ENCODE assay signal across 9 cellular contexts in genomic region chr12:132444957-132445883, GRCh38. TPM values are rescaled to one million over a fixed set of nuclear protein-coding genes. Genes with fewer than 3 reads are reported as not detected.
DNase-seq lines count a peak whose midpoint lies in the region; ATAC-seq and TF ChIP-seq lines count a peak whose summit lies in the region.
"Had no signal": no experiment of that assay in that cellular context is flagged by ENCODE, and none has a peak within 500 bp of the region (broad histone marks: within the 10 kb centered on the region; RNA-seq: fewer than 3 reads in every experiment).

No MANE protein-coding gene starts in this region.

- peak overlapping the region; percentile 78 for H3K4me3 ChIP-seq in OCI-LY7 (ENCODE audit: low read depth, low read length, poor library complexity, severe bottlenecking)
- H3K4me3 ChIP-seq in iPS-18c (ENCODE audit: insufficient read depth, low read depth, low read length), result peak overlapping the region; percentile 53
- H3K4me3 ChIP-seq in Karpas-422 (ENCODE audit: low read length), result no peak overlapping the region

- BruUV-seq in OCI-LY7 (replicated peaks; lab: Mats Ljungman, UMichigan), result no TSS peak

- POLR2A ChIA-PET in OCI-LY7 (lab: Charles Lee), result interaction anchor here (0.7 to 1.4 kb wide), 2 partner anchors 15 to 114 kb away, joined by 3 to 6 read pairs; no protein-coding TSS in a partner anchor

- H3K4me1 ChIP-seq in OCI-LY7 (ENCODE audit: insufficient read depth, low read length, poor library complexity, severe bottlenecking) (peaks cover 18% of the 10 kb centered on the region), Karpas-422 (ENCODE audit: low read length) (no peaks in the 10 kb centered on the region)

- no peaks in the 10 kb centered on the region for H3K9me3 ChIP-seq in OCI-LY7 (ENCODE audit: low read length)
- H3K9me3 ChIP-seq in iPS-18c (ENCODE audit: control insufficient read depth, insufficient read depth, low read length), result peaks cover 6% of the 10 kb centered on the region
- H3K9me3 ChIP-seq in Karpas-422 (ENCODE audit: low read length), result no peaks in the 10 kb centered on the region

- CTCF ChIA-PET in OCI-LY7 (lab: Charles Lee; ENCODE audit: unreplicated experiment), result interaction anchor here (0.6 kb wide), 1 partner anchor 579 kb away, joined by 3 read pairs; no protein-coding TSS in a partner anchor

- H2AFZ ChIP-seq in OCI-LY7 (ENCODE audit: low read length) (peak overlapping the region; percentile 96; the same call in 1 of the 2 replicates), Karpas-422 (ENCODE audit: low read length) (no peak overlapping the region)

- H3K27me3 ChIP-seq in Karpas-422 (ENCODE audit: low read length), result no peaks in the 10 kb centered on the region

- H3K27ac ChIP-seq in OCI-LY7 (ENCODE audit: low read depth, low read length, poor library complexity, severe bottlenecking), result peak overlapping the region; percentile 84
- no peak overlapping the region for H3K27ac ChIP-seq in Karpas-422 (ENCODE audit: low read length)
- H3K27ac ChIP-seq: KMS-11 had no signal

- H3K9ac ChIP-seq in Karpas-422 (ENCODE audit: low read length), result no peak overlapping the region
- H3K9ac ChIP-seq: KMS-11 had no signal

- TF ChIP-seq CTCF in OCI-LY7 (conservative IDR thresholded peaks at IDR 0.05; ENCODE audit: low read length), result no peak

- H3K36me3 ChIP-seq in OCI-LY7 (ENCODE audit: insufficient read depth, low read length) (no peaks in the 10 kb centered on the region), Karpas-422 (ENCODE audit: insufficient read depth, low read length) (no peaks in the 10 kb centered on the region)

- peak overlapping the region; percentile 79 for H3K4me2 ChIP-seq in OCI-LY7 (ENCODE audit: low read length)
- H3K4me2 ChIP-seq in Karpas-422 (ENCODE audit: low read depth, low read length, poor library complexity, severe bottlenecking), result no peak overlapping the region
- H3K4me2 ChIP-seq: KMS-11 had no signal

- H3K79me2 ChIP-seq in OCI-LY7 (ENCODE audit: insufficient read depth, low read depth, low read length), result no peaks in the 10 kb centered on the region
- no peaks in the 10 kb centered on the region for H3K79me2 ChIP-seq in Karpas-422 (ENCODE audit: low read length)

- H3K9me2 ChIP-seq in OCI-LY7 (ENCODE audit: insufficient read depth, low read length) (no peaks in the 10 kb centered on the region), Karpas-422 (replicated peaks; ENCODE audit: insufficient read depth, low read length) (no peaks in the 10 kb centered on the region)

- ATAC-seq in GM21786 (IDR thresholded peaks at IDR 0.05; ENCODE audit: unreplicated experiment), result peak; percentile 61

- DNase-seq in D341Med (ENCODE audit: low spot score) (peak; percentile 89), OCI-LY7 (ENCODE audit: low spot score) (peak; percentile 92), activated gamma-delta T cell treated with Interleukin-2 at 50 U/mL for 16 hours (peak; percentile 81), Karpas-422 (no peak), NCI-H345 treated with DMSO at 0.1 percent for 48 hours (lab: John Stamatoyannopoulos, UW; ENCODE audit: unreplicated experiment) (no peak)
- peak; percentile 57 to 81 (median 67) for DNase-seq in stimulated activated CD4-positive, alpha-beta T cell treated with anti-CD3 and anti-CD28 coated beads, TNF-alpha, amount 100 ng/mL, for 24 hours (ENCODE audit: low read depth in 3 of 3)

- intact Hi-C loops in OCI-LY7 (cut with micrococcal nuclease; ENCODE audit: unreplicated experiment), result loop anchor here (1.0 to 2.0 kb wide), 2 partner anchors 44 to 188 kb away; no protein-coding TSS in a partner anchor

- H4K20me1 ChIP-seq in OCI-LY7 (ENCODE audit: insufficient read depth, low read length) (no peaks in the 10 kb centered on the region), Karpas-422 (ENCODE audit: insufficient read depth, low read depth, low read length) (no peaks in the 10 kb centered on the region)

RNA-seq across cellular contexts. Expression of gene FBRSL1, which starts 44.7 kb away (rescaled TPM):
- total RNA-seq in OCI-LY7 (2014; rRNA removed; shearing (Covaris generic)), result 8.0 and 24.6 TPM in 2 replicates
- total RNA-seq in OCI-LY7 (2022), result 83.5 and 87.8 TPM in 2 replicates
- total RNA-seq in Karpas-422 (2014; rRNA removed; shearing (Covaris generic); ENCODE audit: low replicate concordance), result 4.0 and 4.1 TPM in 2 replicates

Comparison
In these comparisons a context has a peak if more than half of its experiments do, and no peak if none do; other contexts are left out.
1. DNase-seq: peak in D341Med (single experiment), OCI-LY7 (single experiment), activated gamma-delta T cell treated with Interleukin-2 at 50 U/mL for 16 hours (single experiment) and stimulated activated CD4-positive, alpha-beta T cell treated with anti-CD3 and anti-CD28 coated beads, TNF-alpha, amount 100 ng/mL, for 24 hours (3 of 3); none in Karpas-422 (single experiment) and NCI-H345 treated with DMSO at 0.1 percent for 48 hours (single experiment).